ENCODE assay signal across 24 cellular contexts in genomic region chr6:64998173-64998572, GRCh38.
"Had no signal": no experiment of that assay in that cellular context is flagged by ENCODE, and none has a peak within 500 bp of the region (broad histone marks: within the 10 kb centered on the region; RNA-seq: fewer than 3 reads in every experiment).

No MANE protein-coding gene starts in this region.

- H3K36me3 ChIP-seq: left ventricle myocardium inferior, right atrium auricular region, right lobe of liver, suprapubic skin, thoracic aorta, tibial artery, upper lobe of right lung had no signal

- DNase-seq: hypothalamus; immature natural killer cell; islet precursor cell; left ventricle myocardium inferior; midbrain; mucosa of descending colon; naive thymus-derived CD4-positive, alpha-beta T cell; occipital lobe; psoas muscle; right lobe of liver; stimulated activated CD4-positive, alpha-beta T cell treated with anti-CD3 and anti-CD28 coated beads, Interleukin-12 subunit alpha, Interleukin-12 subunit beta, amount 100 ng/mL, for 4 hours; stimulated activated CD4-positive, alpha-beta T cell treated with anti-CD3 and anti-CD28 coated beads, Interleukin-15, amount 100 ng/mL, for 24 hours; stimulated activated CD4-positive, alpha-beta T cell treated with anti-CD3 and anti-CD28 coated beads, Interleukin-4, amount 100 ng/mL, for 24 hours; stimulated activated naive CD4-positive, alpha-beta T cell; tibial artery; trophoblast cell; upper lobe of right lung had no signal

- ATAC-seq: mucosa of descending colon; naive thymus-derived CD4-positive, alpha-beta T cell; natural killer cell treated with Interleukin-12 subunit alpha and Interleukin-12 subunit beta and Interleukin-15 and Interleukin-18, amount 100 ng/mL, for 72 hours; psoas muscle; right lobe of liver; stimulated activated effector memory CD8-positive, alpha-beta T cell treated with anti-CD3 and anti-CD28 coated beads, Interleukin-12 subunit alpha, Interleukin-12 subunit beta, amount 100 ng/mL, for 72 hours; upper lobe of right lung had no signal

- H3K27me3 ChIP-seq: right atrium auricular region, right lobe of liver, suprapubic skin, tibial artery, upper lobe of right lung had no signal

- H3K9me3 ChIP-seq: left ventricle myocardium inferior, mucosa of descending colon, psoas muscle, right atrium auricular region, right lobe of liver, suprapubic skin, thoracic aorta, tibial artery, upper lobe of right lung had no signal

- H3K4me3 ChIP-seq: left ventricle myocardium inferior, lung, mucosa of descending colon, psoas muscle, right atrium auricular region, right lobe of liver, suprapubic skin, thoracic aorta, tibial artery, upper lobe of right lung had no signal

- H3K27ac ChIP-seq: left ventricle myocardium inferior, parathyroid adenoma, psoas muscle, right atrium auricular region, right lobe of liver, suprapubic skin, thoracic aorta, tibial artery, upper lobe of right lung had no signal

- H3K9ac ChIP-seq: parathyroid adenoma had no signal

- H2AFZ ChIP-seq: parathyroid adenoma had no signal

- H3K79me2 ChIP-seq: parathyroid adenoma had no signal
